13 cellular contexts compared by ENCODE assay signal in genomic region chr10:62250594-62251198, GRCh38. TPM values are rescaled to one million over a fixed set of nuclear protein-coding genes. Genes with fewer than 3 reads are reported as not detected.
DNase-seq lines count a peak whose midpoint lies in the region; ATAC-seq, FAIRE-seq and TF ChIP-seq lines count a peak whose summit lies in the region.
"Had no signal": no experiment of that assay in that cellular context is flagged by ENCODE, and none has a peak within 500 bp of the region (broad histone marks: within the 10 kb centered on the region; RNA-seq: fewer than 3 reads in every experiment).

No MANE protein-coding gene starts in this region.

- intact Hi-C loops in kidney (cut with DNase I) = no loop called here

- peaks cover 0 to 8% of the 10 kb centered on the region in 2 donors for H3K36me3 Mint-ChIP-seq in activated T-cell treated with anti-CD3 and anti-CD28 coated beads, Interleukin-2, amount 50 U/mL, for 72 hours (ENCODE audit: insufficient read depth in 2 of 2)
- peaks cover 4% of the 10 kb centered on the region for H3K36me3 Mint-ChIP-seq in activated T-cell treated with anti-CD3 and anti-CD28 coated beads, Interleukin-2, amount 50 U/mL, for 24 hours (ENCODE audit: low read depth)
- H3K36me3 Mint-ChIP-seq in stimulated activated effector memory CD8-positive, alpha-beta T cell treated with anti-CD3 and anti-CD28 coated beads, Interleukin-12 subunit alpha, Interleukin-12 subunit beta, amount 100 ng/mL, for 72 hours = no peaks in the 10 kb centered on the region

- H3K27ac Mint-ChIP-seq in activated T-cell treated with anti-CD3 and anti-CD28 coated beads, Interleukin-2, amount 50 U/mL, for 72 hours = no peak overlapping the region
- no peak overlapping the region for H3K27ac Mint-ChIP-seq in activated T-cell treated with anti-CD3 and anti-CD28 coated beads, Interleukin-2, amount 50 U/mL, for 24 hours
- H3K27ac Mint-ChIP-seq in stimulated activated effector memory CD8-positive, alpha-beta T cell treated with anti-CD3 and anti-CD28 coated beads, Interleukin-12 subunit alpha, Interleukin-12 subunit beta, amount 100 ng/mL, for 72 hours = no peak overlapping the region
- H3K27ac Mint-ChIP-seq: T-helper 1 cell treated with Interleukin-12 subunit alpha and Interleukin-12 subunit beta and Interleukin-4 antibody, amounts not matched to agents 30 μg/mL and 1 μg/mL, for 36 hours had no signal

- no peaks in the 10 kb centered on the region for H3K27me3 Mint-ChIP-seq in activated T-cell treated with anti-CD3 and anti-CD28 coated beads, Interleukin-2, amount 50 U/mL, for 72 hours (ENCODE audit: low read depth)
- H3K27me3 Mint-ChIP-seq in activated T-cell treated with anti-CD3 and anti-CD28 coated beads, Interleukin-2, amount 50 U/mL, for 24 hours = no peaks in the 10 kb centered on the region

- H3K4me3 ChIP-seq in fibroblast of mammary gland (ENCODE audit: control insufficient read depth, low read depth, low read length) = no peak overlapping the region
- no peak overlapping the region for H3K4me3 ChIP-seq in kidney (ENCODE audit: low read length in 2 of 2)
- H3K4me3 ChIP-seq: ascending aorta, stomach had no signal

- TF ChIP-seq CTCF in fibroblast of mammary gland (conservative IDR thresholded peaks at IDR 0.05; ENCODE audit: control insufficient read depth, insufficient read depth, low read depth, low read length) (no peak), kidney (IDR thresholded peaks at IDR 0.05; ENCODE audit: borderline replicate concordance, extremely low read depth, insufficient read depth) (no peak)

- no peak overlapping the region for H3K4me3 Mint-ChIP-seq in activated T-cell treated with anti-CD3 and anti-CD28 coated beads, Interleukin-2, amount 50 U/mL, for 72 hours
- no peak overlapping the region for H3K4me3 Mint-ChIP-seq in activated T-cell treated with anti-CD3 and anti-CD28 coated beads, Interleukin-2, amount 50 U/mL, for 24 hours
- no peak overlapping the region for H3K4me3 Mint-ChIP-seq in stimulated activated effector memory CD8-positive, alpha-beta T cell treated with anti-CD3 and anti-CD28 coated beads, Interleukin-12 subunit alpha, Interleukin-12 subunit beta, amount 100 ng/mL, for 72 hours
- H3K4me3 Mint-ChIP-seq: T-helper 1 cell treated with Interleukin-12 subunit alpha and Interleukin-12 subunit beta and Interleukin-4 antibody, amounts not matched to agents 30 μg/mL and 1 μg/mL, for 36 hours had no signal

- FAIRE-seq in kidney (lab: Jason Lieb, UNC) = no peak

- H3K9ac ChIP-seq in kidney (ENCODE audit: low read length in 2 of 2) = no peak overlapping the region

- no peaks in the 10 kb centered on the region for H3K36me3 ChIP-seq in kidney (ENCODE audit: control insufficient read depth in 1 of 2, insufficient read depth in 2 of 2, low read length in 2 of 2)
- H3K36me3 ChIP-seq: ascending aorta, stomach had no signal

- no peaks in the 10 kb centered on the region for H3K9me3 Mint-ChIP-seq in activated T-cell treated with anti-CD3 and anti-CD28 coated beads, Interleukin-2, amount 50 U/mL, for 72 hours
- peaks cover 8% of the 10 kb centered on the region for H3K9me3 Mint-ChIP-seq in activated T-cell treated with anti-CD3 and anti-CD28 coated beads, Interleukin-2, amount 50 U/mL, for 24 hours
- H3K9me3 Mint-ChIP-seq in stimulated activated effector memory CD8-positive, alpha-beta T cell treated with anti-CD3 and anti-CD28 coated beads, Interleukin-12 subunit alpha, Interleukin-12 subunit beta, amount 100 ng/mL, for 72 hours = no peaks in the 10 kb centered on the region
- H3K9me3 Mint-ChIP-seq: T-helper 1 cell treated with Interleukin-12 subunit alpha and Interleukin-12 subunit beta and Interleukin-4 antibody, amounts not matched to agents 30 μg/mL and 1 μg/mL, for 36 hours had no signal

- peaks cover 57% of the 10 kb centered on the region for H3K4me1 Mint-ChIP-seq in activated T-cell treated with anti-CD3 and anti-CD28 coated beads, Interleukin-2, amount 50 U/mL, for 72 hours (ENCODE audit: low read depth)
- peaks cover 44% of the 10 kb centered on the region for H3K4me1 Mint-ChIP-seq in activated T-cell treated with anti-CD3 and anti-CD28 coated beads, Interleukin-2, amount 50 U/mL, for 24 hours (ENCODE audit: low read depth)
- no peaks in the 10 kb centered on the region for H3K4me1 Mint-ChIP-seq in stimulated activated effector memory CD8-positive, alpha-beta T cell treated with anti-CD3 and anti-CD28 coated beads, Interleukin-12 subunit alpha, Interleukin-12 subunit beta, amount 100 ng/mL, for 72 hours

- H3K27ac ChIP-seq in kidney (ENCODE audit: low read depth in 2 of 2, low read length in 2 of 2) = no peak overlapping the region
- H3K27ac ChIP-seq: ascending aorta, stomach had no signal

- no peak for DNase-seq in activated T-cell treated with anti-CD3 and anti-CD28 coated beads, Interleukin-2, amount 50 U/mL, for 72 hours
- DNase-seq in activated T-cell treated with anti-CD3 and anti-CD28 coated beads, Interleukin-2, amount 50 U/mL, for 24 hours = no peak
- DNase-seq in RKO (ENCODE audit: low spot score) (peak; percentile 77), fibroblast of mammary gland (ENCODE audit: low read depth) (peak; percentile 82), kidney (no peak), SK-N-DZ (ENCODE audit: low spot score) (no peak), hepatic stellate cell (ENCODE audit: low spot score) (no peak)
- DNase-seq in stimulated activated effector memory CD8-positive, alpha-beta T cell treated with anti-CD3 and anti-CD28 coated beads, Interleukin-12 subunit alpha, Interleukin-12 subunit beta, amount 100 ng/mL, for 72 hours (ENCODE audit: low spot score in 2 of 2) = no peak
- DNase-seq: NCI-H510A treated with DMSO at 0.1 percent for 48 hours, nucleus accumbens, stomach had no signal

- peak; percentile 26 to 36 for ATAC-seq in activated T-cell treated with anti-CD3 and anti-CD28 coated beads, Interleukin-2, amount 50 U/mL, for 72 hours (replicated peaks in 1 of 2)
- peak; percentile 55 for ATAC-seq in stimulated activated effector memory CD8-positive, alpha-beta T cell treated with anti-CD3 and anti-CD28 coated beads, Interleukin-12 subunit alpha, Interleukin-12 subunit beta, amount 100 ng/mL, for 72 hours

- H3K9me3 ChIP-seq in kidney (ENCODE audit: control insufficient read depth in 1 of 2, low read length in 2 of 2) = no peaks in the 10 kb centered on the region
- H3K9me3 ChIP-seq: ascending aorta, stomach had no signal

- no peaks in the 10 kb centered on the region for H3K4me1 ChIP-seq in kidney (ENCODE audit: control insufficient read depth in 1 of 2, insufficient read depth in 1 of 2, low read depth in 1 of 2, low read length in 2 of 2)
- H3K4me1 ChIP-seq: ascending aorta, stomach had no signal

RNA-seq across cellular contexts. Expression of gene RTKN2, which starts 17.9 kb away (rescaled TPM):
- 10 to 100 TPM in 1 of 2 donors, 1 to 10 TPM in 1; 9.8 to 18.7 TPM for total RNA-seq in activated T-cell treated with anti-CD3 and anti-CD28 coated beads, Interleukin-2, amount 50 U/mL, for 72 hours
- 1.6 TPM for total RNA-seq in kidney
- 0.24 TPM for polyA plus RNA-seq in kidney (ENCODE audit: insufficient read depth, low read depth, low replicate concordance)
- 15.6 and 15.7 TPM in 2 replicates for polyA plus RNA-seq in SK-N-DZ (2014; cell fraction: cytosol; rRNA removed)
- polyA plus RNA-seq in SK-N-DZ (2014; cell fraction: nucleus; rRNA removed) = 19.1 and 21.5 TPM in 2 replicates
- total RNA-seq: ascending aorta had no signal

Comparison
In these comparisons a context has a peak if more than half of its experiments do, and no peak if none do; other contexts are left out.
1. DNase-seq: peak in RKO (single experiment) and fibroblast of mammary gland (single experiment); none in activated T-cell treated with anti-CD3 and anti-CD28 coated beads, Interleukin-2, amount 50 U/mL, for 72 hours (0 of 2), activated T-cell treated with anti-CD3 and anti-CD28 coated beads, Interleukin-2, amount 50 U/mL, for 24 hours (single experiment), stimulated activated effector memory CD8-positive, alpha-beta T cell treated with anti-CD3 and anti-CD28 coated beads, Interleukin-12 subunit alpha, Interleukin-12 subunit beta, amount 100 ng/mL, for 72 hours (0 of 2), kidney (single experiment), SK-N-DZ (single experiment) and hepatic stellate cell (single experiment).